Comparison of ENCODE assay signal across 10 cellular contexts in genomic region chr2:129992432-129993006, GRCh38. TPM values are rescaled to one million over a fixed set of nuclear protein-coding genes. Genes with fewer than 3 reads are reported as not detected.
DNase-seq lines count a peak whose midpoint lies in the region; ATAC-seq and TF ChIP-seq lines count a peak whose summit lies in the region.
"Not testable (repeated sequence)": the region's sequence is repeated elsewhere in the genome, so short reads cannot be mapped to it uniquely, and the experiment has no call there.
"Had no signal": no experiment of that assay in that cellular context is flagged by ENCODE, and none has a peak within 500 bp of the region (broad histone marks: within the 10 kb centered on the region; RNA-seq: fewer than 3 reads in every experiment).

No MANE protein-coding gene starts in this region.

- not testable (repeated sequence) for H3K79me2 ChIP-seq in GM23338 (replicated peaks; ENCODE audit: insufficient read depth)

- not testable (repeated sequence) for H2AK5ac ChIP-seq in neuronal stem cell (ENCODE audit: low read depth, low read length)

- H3F3A ChIP-seq in GM23338 (replicated peaks; ENCODE audit: low read depth), result not testable (repeated sequence)

- H3K27me3 ChIP-seq in GM23338 (ENCODE audit: insufficient read depth) (peaks cover 38% of the 10 kb centered on the region), endodermal cell (ENCODE audit: control insufficient read depth, insufficient read depth, low read length, poor library complexity, severe bottlenecking) (peaks cover 30% of the 10 kb centered on the region), left ventricle myocardium inferior (ENCODE audit: low read depth) (peaks cover 63% of the 10 kb centered on the region), iPS-18a (ENCODE audit: control insufficient read depth, insufficient read depth, low read length) (peaks cover 29% of the 10 kb centered on the region), neuronal stem cell (ENCODE audit: control insufficient read depth in 3 of 3, insufficient read depth in 3 of 3, low read depth in 1 of 3, low read length in 3 of 3) (peaks cover 0 to 13% (median 0%) of the 10 kb centered on the region in 3 experiments)

- not testable (repeated sequence) for H3K27ac ChIP-seq in GM23338 (ENCODE audit: low read depth); endodermal cell (ENCODE audit: low read depth, low read length); left ventricle myocardium inferior (replicated peaks); iPS-18a (ENCODE audit: low read length); neuronal stem cell (replicated peaks; ENCODE audit: low read length)

- H3K9ac ChIP-seq in endodermal cell (ENCODE audit: extremely low read depth, low read length, poor library complexity, severe bottlenecking); iPS-18a (ENCODE audit: low read length); neuronal stem cell (ENCODE audit: low read depth, low read length, poor library complexity): not testable (repeated sequence)

- H3K9me3 Mint-ChIP-seq in GM23338, WTC11, endodermal cell, mesothelial cell of epicardium: not testable (repeated sequence)

- WGBS in endodermal cell (ENCODE audit: insufficient coverage in 1 of 2, insufficient read length in 1 of 2), 2 experiments, result 20% methylated on average over 8 of the region's 49 CpGs; no CpG with 5 or more reads in 1 of the 2 experiments
- WGBS in neuronal stem cell (ENCODE audit: extremely low coverage in 2 of 2, insufficient read length in 2 of 2, insufficient replicate concordance in 1 of 2), 2 donors, result no CpG with 5 or more reads among the region's 49 CpGs

- H3K79me1 ChIP-seq in neuronal stem cell (ENCODE audit: low read depth, low read length), result not testable (repeated sequence)

- H2BK5ac ChIP-seq in neuronal stem cell (ENCODE audit: low read length), result not testable (repeated sequence)

- not testable (repeated sequence) for H2BK120ac ChIP-seq in neuronal stem cell (ENCODE audit: low read depth, low read length)

- not testable (repeated sequence) for H3K4me1 Mint-ChIP-seq in GM23338, WTC11, endodermal cell, mesothelial cell of epicardium

- H4K91ac ChIP-seq in neuronal stem cell (ENCODE audit: low read depth, low read length, poor library complexity), result not testable (repeated sequence)

- H3K27ac Mint-ChIP-seq in GM23338, WTC11, endodermal cell, mesothelial cell of epicardium: not testable (repeated sequence)

- POLR2A ChIA-PET in WTC11 (lab: Charles Lee), result not testable (repeated sequence)

- H3K27me3 Mint-ChIP-seq in GM23338 (ENCODE audit: insufficient read depth, low read depth, poor library complexity), result peaks cover 27% of the 10 kb centered on the region
- H3K27me3 Mint-ChIP-seq in WTC11 (ENCODE audit: low read depth), result peaks cover 51% of the 10 kb centered on the region
- peaks cover 65% of the 10 kb centered on the region for H3K27me3 Mint-ChIP-seq in endodermal cell (ENCODE audit: insufficient read depth)
- peaks cover 64% of the 10 kb centered on the region for H3K27me3 Mint-ChIP-seq in mesothelial cell of epicardium (ENCODE audit: low read depth)

- H3K4me3 ChIP-seq in GM23338 (peak overlapping the region; percentile 54), left ventricle myocardium inferior (peak overlapping the region; percentile 19), iPS-18a (ENCODE audit: low read length) (peak overlapping the region; percentile 39)
- H3K4me3 ChIP-seq in endodermal cell (ENCODE audit: low read length); neuronal stem cell (ENCODE audit: low read length in 2 of 2): not testable (repeated sequence)

- CTCF ChIA-PET in WTC11 (lab: Charles Lee), result not testable (repeated sequence)

- H2AFZ ChIP-seq in GM23338, result peak overlapping the region; percentile 87; the same call in 1 of the 2 replicates
- H2AFZ ChIP-seq in neuronal stem cell (ENCODE audit: low read length), result not testable (repeated sequence)

- H3K36me3 Mint-ChIP-seq in GM23338 (ENCODE audit: low read depth); WTC11; endodermal cell (ENCODE audit: low read depth); mesothelial cell of epicardium: not testable (repeated sequence)

- H2BK12ac ChIP-seq in neuronal stem cell (ENCODE audit: low read length), result not testable (repeated sequence)

- not testable (repeated sequence) for H3K18ac ChIP-seq in neuronal stem cell (ENCODE audit: low read length)

- H3K14ac ChIP-seq in neuronal stem cell (ENCODE audit: low read length), result not testable (repeated sequence)

- H2BK15ac ChIP-seq in neuronal stem cell (ENCODE audit: low read length), result not testable (repeated sequence)

- H3K36me3 ChIP-seq in GM23338 (ENCODE audit: insufficient read depth); endodermal cell (ENCODE audit: control insufficient read depth, insufficient read depth, low read length); left ventricle myocardium inferior; iPS-18a (ENCODE audit: control insufficient read depth, low read depth, low read length); neuronal stem cell (replicated peaks in 1 of 2; ENCODE audit: control insufficient read depth in 2 of 2, insufficient read depth in 2 of 2, low read length in 2 of 2): not testable (repeated sequence)

- intact Hi-C loops in left ventricle myocardium inferior (cut with micrococcal nuclease), result not testable (repeated sequence)

- not testable (repeated sequence) for H3K4ac ChIP-seq in neuronal stem cell (ENCODE audit: low read length)

- H3K23ac ChIP-seq in neuronal stem cell (ENCODE audit: low read depth, low read length, poor library complexity), result not testable (repeated sequence)

- ATAC-seq in GM23338, result peak; percentile 98
- peak; percentile 99 for ATAC-seq in WTC11

- not testable (repeated sequence) for DNase-seq in GM23338 (ENCODE audit: low spot score); endodermal cell; left ventricle myocardium inferior; mesothelial cell of epicardium (ENCODE audit: low spot score in 2 of 2, unreplicated experiment in 2 of 2); neuronal stem cell (ENCODE audit: low spot score)
- peak; percentile 36 for DNase-seq in WTC11 (ENCODE audit: low spot score)

- H3K4me2 ChIP-seq in GM23338, result peak overlapping the region; percentile 79
- peak overlapping the region; percentile 33 for H3K4me2 ChIP-seq in neuronal stem cell (ENCODE audit: insufficient read depth, low read length, poor library complexity, severe bottlenecking)

- not testable (repeated sequence) for H3K9me2 ChIP-seq in GM23338 (ENCODE audit: insufficient read depth)

- H4K8ac ChIP-seq in neuronal stem cell (ENCODE audit: low read depth, low read length), result not testable (repeated sequence)

- not testable (repeated sequence) for TF ChIP-seq CTCF in GM23338 (conservative IDR thresholded peaks at IDR 0.05; ENCODE audit: low read depth in 2 of 2); WTC11 (IDR thresholded peaks at IDR 0.05); endodermal cell (conservative IDR thresholded peaks at IDR 0.05); left ventricle myocardium inferior (IDR thresholded peaks at IDR 0.05; ENCODE audit: borderline replicate concordance); mesothelial cell of epicardium (IDR thresholded peaks at IDR 0.05; ENCODE audit: unreplicated experiment)

- H3K4me3 Mint-ChIP-seq in GM23338 (peak overlapping the region; percentile 65), WTC11 (peak overlapping the region; percentile 64), endodermal cell (peak overlapping the region; percentile 33), mesothelial cell of epicardium (peak overlapping the region; percentile 45)

- not testable (repeated sequence) for H3K4me1 ChIP-seq in GM23338 (ENCODE audit: insufficient read depth); endodermal cell (ENCODE audit: control insufficient read depth, insufficient read depth, low read length); left ventricle myocardium inferior; iPS-18a (ENCODE audit: control insufficient read depth, low read depth, low read length); neuronal stem cell (ENCODE audit: control insufficient read depth in 2 of 2, insufficient read depth in 1 of 2, low read depth in 1 of 2, low read length in 2 of 2)

- H3K9me3 ChIP-seq in endodermal cell (ENCODE audit: control insufficient read depth, low read length); left ventricle myocardium inferior (replicated peaks); iPS-18a (ENCODE audit: control insufficient read depth, low read depth, low read length); neuronal stem cell (replicated peaks in 1 of 2; ENCODE audit: control insufficient read depth in 2 of 2, insufficient read depth in 1 of 2, low read depth in 1 of 2, low read length in 2 of 2): not testable (repeated sequence)

- H4K20me1 ChIP-seq in GM23338 (replicated peaks; ENCODE audit: insufficient read depth), result not testable (repeated sequence)

RNA-seq across cellular contexts. Expression of gene RAB6C, which starts 13.1 kb away (rescaled TPM):
- total RNA-seq in GM23338 (2014; rRNA removed; shearing (Covaris generic)), result not detected in 2 replicates
- 0.07 TPM in 1 of 2 replicates, not detected in the other for polyA plus RNA-seq in GM23338 (2016; fragmentation: Nextera tagmentation; extraction: Ambion mirVana)
- total RNA-seq in WTC11 (2021), result 0.07 to 0.09 TPM (median 0.07 TPM) in 3 replicates
- total RNA-seq in endodermal cell, result under 1 TPM; 0.22 to 0.24 TPM
- polyA plus RNA-seq in endodermal cell (2013, experiment 1 of 2), result not detected
- polyA plus RNA-seq in endodermal cell (2013, experiment 2 of 2), result not detected
- total RNA-seq in left ventricle myocardium inferior, result 0.16 TPM
- 0.16 to 0.18 TPM in 2 of 3 replicates, not detected in the other for total RNA-seq in mesothelial cell of epicardium
- polyA plus RNA-seq in neuronal stem cell (2013, experiment 1 of 2), result not detected
- polyA plus RNA-seq in neuronal stem cell (2013, experiment 2 of 2), result 0.01 TPM
- total RNA-seq: Caco-2, H4 had no signal
- polyA plus RNA-seq: CD8-positive, alpha-beta memory T cell had no signal
